19 cellular contexts compared by ENCODE assay signal in the genomic region with DNA sequence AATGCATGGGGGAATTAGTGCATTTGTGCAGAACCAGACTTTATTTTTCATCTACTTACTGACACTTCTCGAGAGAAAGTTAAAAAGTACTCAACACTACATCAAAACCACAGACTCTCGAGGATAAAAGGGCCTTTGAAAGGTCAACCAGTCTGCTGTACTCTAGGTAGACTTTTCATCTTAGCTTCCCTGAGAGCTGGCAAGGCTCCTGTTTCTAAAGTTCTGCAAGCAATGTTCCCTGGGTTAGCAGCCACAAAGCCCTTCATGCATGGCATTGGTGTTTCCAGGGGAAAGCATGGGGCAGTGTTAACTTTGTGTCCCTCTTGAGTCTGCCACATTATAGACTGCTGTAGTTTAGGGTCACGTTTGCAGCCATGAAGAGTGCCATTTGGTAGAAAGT.
"Had no signal": no experiment of that assay in that cellular context is flagged by ENCODE, and none has a peak within 500 bp of the region (broad histone marks: within the 10 kb centered on the region; RNA-seq: fewer than 3 reads in every experiment).

No MANE protein-coding gene starts in this region.

- H3K27me3 ChIP-seq: esophagus squamous epithelium, hepatocyte, right lobe of liver, tibial nerve, upper lobe of right lung, vagina had no signal

- H3K9ac ChIP-seq: parathyroid adenoma had no signal

- H3K9me3 ChIP-seq: prostate gland, right lobe of liver, vagina had no signal

- H3K36me3 ChIP-seq: esophagus squamous epithelium, lower lobe of right lung, prostate gland, right lobe of liver, tibial nerve, upper lobe of right lung, vagina had no signal

- H3K4me3 ChIP-seq: esophagus squamous epithelium, hepatocyte, lower lobe of right lung, prostate gland, right lobe of liver, tibial nerve, upper lobe of right lung, vagina had no signal

- H3K27ac ChIP-seq: esophagus squamous epithelium, hepatocyte, lower lobe of right lung, parathyroid adenoma, prostate gland, right lobe of liver, tibial nerve, upper lobe of right lung, vagina had no signal

- ATAC-seq: left lobe of liver; lower lobe of right lung; right lobe of liver; stimulated activated memory B cell treated with anti-CD40 and anti-IgM and Interleukin-4, amounts not matched to agents 10 μg/mL and 1 μg/mL and 100 μg/mL, for 72 hours; upper lobe of right lung had no signal

- H2AFZ ChIP-seq: hepatocyte, parathyroid adenoma had no signal

- H3K4me1 ChIP-seq: esophagus squamous epithelium, lower lobe of right lung, parathyroid adenoma, prostate gland, right lobe of liver, upper lobe of right lung, vagina had no signal

- DNase-seq: effector memory CD4-positive, alpha-beta T cell; esophagus squamous epithelium; head of caudate nucleus; kidney glomerular epithelial cell; lower lobe of right lung; midbrain; naive B cell; occipital lobe; retina; right lobe of liver; stimulated activated CD4-positive, alpha-beta T cell treated with anti-CD3 and anti-CD28 coated beads, Interleukin-4, amount 100 ng/mL, for 24 hours; upper lobe of right lung had no signal

- H3K4me2 ChIP-seq: hepatocyte had no signal

- H3K79me2 ChIP-seq: hepatocyte, parathyroid adenoma had no signal
